ENCODE assay signal across 1 cellular context in genomic region chr3:69032737-69033136, GRCh38.
TF ChIP-seq lines count a peak whose summit lies in the region.

No MANE protein-coding gene starts in this region.

TF ChIP-seq in endothelial cell of umbilical vein, 7 proteins besides CTCF, POLR2A, EP300 and RAD21:
- no peak for TF ChIP-seq EZH2 (IDR thresholded peaks at IDR 0.05; ENCODE audit: borderline replicate concordance, low read depth, low read length, severe bottlenecking)
- no peak for TF ChIP-seq POLR2AphosphoS5 (IDR thresholded peaks at IDR 0.05; ENCODE audit: insufficient read depth, low read depth, low read length)
- TF ChIP-seq GATA2 (IDR thresholded peaks at IDR 0.05; ENCODE audit: insufficient read depth, insufficient read length, low read depth, low read length) = no peak
- no peak for TF ChIP-seq FOS (IDR thresholded peaks at IDR 0.05; ENCODE audit: borderline replicate concordance, insufficient read depth, low read length)
- no peak for TF ChIP-seq MYC (IDR thresholded peaks at IDR 0.05; ENCODE audit: low read depth, low read length)
- no peak for TF ChIP-seq JUN (IDR thresholded peaks at IDR 0.05; ENCODE audit: borderline replicate concordance, insufficient read depth, insufficient read length, low read depth)
- no peak for TF ChIP-seq MAX (IDR thresholded peaks at IDR 0.05; ENCODE audit: insufficient read depth, insufficient read length)
TF ChIP-seq in endothelial cell of umbilical vein: peak in this region for 0.
